Comparison of ENCODE assay signal across 15 cellular contexts in genomic region chr5:151577566-151577965, GRCh38. TPM values are rescaled to one million over a fixed set of nuclear protein-coding genes. Genes with fewer than 3 reads are reported as not detected.
DNase-seq lines count a peak whose midpoint lies in the region; TF ChIP-seq lines count a peak whose summit lies in the region.
"Had no signal": no experiment of that assay in that cellular context is flagged by ENCODE, and none has a peak within 500 bp of the region (broad histone marks: within the 10 kb centered on the region; RNA-seq: fewer than 3 reads in every experiment).

No MANE protein-coding gene starts in this region.

- H3K79me1 ChIP-seq in mesenchymal stem cell (replicated peaks; ENCODE audit: low read length, poor library complexity, severe bottlenecking): no peaks in the 10 kb centered on the region

- H3K9me3 ChIP-seq in colonic mucosa: no peaks in the 10 kb centered on the region
- H3K9me3 ChIP-seq in neural progenitor cell (ENCODE audit: low read depth): no peaks in the 10 kb centered on the region
- no peaks in the 10 kb centered on the region for H3K9me3 ChIP-seq in mesenchymal stem cell (ENCODE audit: control insufficient read depth, low read length)
- H3K9me3 ChIP-seq: body of pancreas, sigmoid colon had no signal

- H3K27me3 ChIP-seq in colonic mucosa (no peaks in the 10 kb centered on the region), neural progenitor cell (no peaks in the 10 kb centered on the region), mesenchymal stem cell (ENCODE audit: control insufficient read depth in 1 of 2, insufficient read depth in 1 of 2, low read length in 2 of 2) (peaks cover 0 to 16% of the 10 kb centered on the region in 2 experiments)
- H3K27me3 ChIP-seq: body of pancreas, sigmoid colon had no signal

- no peak overlapping the region for H3K4ac ChIP-seq in mesenchymal stem cell (ENCODE audit: low read depth in 1 of 2, low read length in 2 of 2)

- H3K4me1 ChIP-seq in colonic mucosa (no peaks in the 10 kb centered on the region), neural progenitor cell (peaks cover 11% of the 10 kb centered on the region), mesenchymal stem cell (ENCODE audit: control insufficient read depth, insufficient read depth, low read depth, low read length) (peaks cover 2% of the 10 kb centered on the region)
- H3K4me1 ChIP-seq: body of pancreas had no signal

- H3K36me3 ChIP-seq in colonic mucosa (no peaks in the 10 kb centered on the region), neural progenitor cell (no peaks in the 10 kb centered on the region), mesenchymal stem cell (ENCODE audit: control insufficient read depth in 1 of 2, insufficient read depth in 2 of 2, low read depth in 1 of 2, low read length in 2 of 2) (no peaks in the 10 kb centered on the region)
- H3K36me3 ChIP-seq: sigmoid colon had no signal

- H3K27ac Mint-ChIP-seq in neural progenitor cell: peak overlapping the region; percentile 0
- H3K27ac Mint-ChIP-seq: activated CD4-positive, alpha-beta T cell treated with anti-CD3 and anti-CD28 coated beads, Interleukin-2, amount 10 ng/mL, durations not matched to agents 7 days and 5 days had no signal

- no peak overlapping the region for H3K18ac ChIP-seq in mesenchymal stem cell (ENCODE audit: low read depth in 1 of 2, low read length in 2 of 2)

- H4K91ac ChIP-seq in mesenchymal stem cell (ENCODE audit: low read length): no peak overlapping the region

- no peak overlapping the region for H2BK15ac ChIP-seq in mesenchymal stem cell (ENCODE audit: low read depth, poor library complexity, severe bottlenecking)

- H3K9me3 Mint-ChIP-seq in neural progenitor cell: no peaks in the 10 kb centered on the region
- H3K9me3 Mint-ChIP-seq: activated CD4-positive, alpha-beta T cell treated with anti-CD3 and anti-CD28 coated beads, Interleukin-2, amount 10 ng/mL, durations not matched to agents 7 days and 5 days had no signal

- no peaks in the 10 kb centered on the region for H3K27me3 Mint-ChIP-seq in neural progenitor cell (ENCODE audit: insufficient read depth, low read depth)
- H3K27me3 Mint-ChIP-seq: activated CD4-positive, alpha-beta T cell treated with anti-CD3 and anti-CD28 coated beads, Interleukin-2, amount 10 ng/mL, durations not matched to agents 7 days and 5 days had no signal

- H4K20me1 ChIP-seq in neural progenitor cell (ENCODE audit: low read depth): no peaks in the 10 kb centered on the region

- H3K27ac ChIP-seq in colonic mucosa (no peak overlapping the region), neural progenitor cell (no peak overlapping the region), mesenchymal stem cell (ENCODE audit: low read length, poor library complexity, severe bottlenecking) (no peak overlapping the region)
- H3K27ac ChIP-seq: sigmoid colon had no signal

- no peak overlapping the region for H2BK5ac ChIP-seq in mesenchymal stem cell (ENCODE audit: low read depth, low read length, poor library complexity, severe bottlenecking)

- H4K8ac ChIP-seq in mesenchymal stem cell (ENCODE audit: low read length): no peak overlapping the region

- H2AK5ac ChIP-seq in mesenchymal stem cell (ENCODE audit: low read length, severe bottlenecking): no peak overlapping the region

- H3K36me3 Mint-ChIP-seq in neural progenitor cell: no peaks in the 10 kb centered on the region

- no peaks in the 10 kb centered on the region for H3F3A ChIP-seq in neural progenitor cell (ENCODE audit: low read depth)

- H2BK12ac ChIP-seq in mesenchymal stem cell (ENCODE audit: low read length in 2 of 2): no peak overlapping the region

- peaks cover 6% of the 10 kb centered on the region for H3K4me1 Mint-ChIP-seq in neural progenitor cell

- WGBS in mesenchymal stem cell: 72% methylated on average over 5 of the region's 5 CpGs

- H2BK120ac ChIP-seq in mesenchymal stem cell (ENCODE audit: low read depth, low read length): no peak overlapping the region

- no peaks in the 10 kb centered on the region for H3K79me2 ChIP-seq in neural progenitor cell (ENCODE audit: low read depth)

- H3K4me3 Mint-ChIP-seq in neural progenitor cell: no peak overlapping the region
- H3K4me3 Mint-ChIP-seq: activated CD4-positive, alpha-beta T cell treated with anti-CD3 and anti-CD28 coated beads, Interleukin-2, amount 10 ng/mL, durations not matched to agents 7 days and 5 days had no signal

- H3K23ac ChIP-seq in mesenchymal stem cell (ENCODE audit: low read length in 2 of 2): no peak overlapping the region

- H3K4me3 ChIP-seq in colonic mucosa: no peak overlapping the region
- H3K4me3 ChIP-seq in neural progenitor cell: no peak overlapping the region
- no peak overlapping the region for H3K4me3 ChIP-seq in mesenchymal stem cell (ENCODE audit: insufficient read depth in 1 of 2, low read depth in 1 of 2, low read length in 2 of 2)
- H3K4me3 ChIP-seq: body of pancreas, sigmoid colon had no signal

- H3K4me2 ChIP-seq in neural progenitor cell (no peak overlapping the region), mesenchymal stem cell (ENCODE audit: low read length, poor library complexity, severe bottlenecking) (no peak overlapping the region)

- H3K14ac ChIP-seq in mesenchymal stem cell (ENCODE audit: low read length in 2 of 2): no peak overlapping the region

- intact Hi-C loops in colonic mucosa (cut with DNase I): no loop called here

- no peak for TF ChIP-seq CTCF in colonic mucosa (IDR thresholded peaks at IDR 0.05)
- TF ChIP-seq CTCF in neural progenitor cell (IDR thresholded peaks at IDR 0.05): no peak

- DNase-seq in CMK (ENCODE audit: low read depth) (peak; percentile 51), NOMO-1 treated with DMSO at 0.1 percent for 48 hours (lab: John Stamatoyannopoulos, UW; ENCODE audit: unreplicated experiment) (peak; percentile 78), colonic mucosa (peak; percentile 23), neural progenitor cell (ENCODE audit: low spot score) (no peak), NCI-H1092 (lab: John Stamatoyannopoulos, UW) (no peak), mesenchymal stem cell (no peak), T-helper 9 cell (no peak), SW480 (ENCODE audit: low spot score) (no peak)
- DNase-seq: activated CD4-positive, alpha-beta T cell treated with anti-CD3 and anti-CD28 coated beads, Interleukin-2, amount 10 ng/mL, durations not matched to agents 7 days and 5 days; effector CD8-positive, alpha-beta T cell; foreskin fibroblast; GOT3; sigmoid colon had no signal

- H2AFZ ChIP-seq in neural progenitor cell (replicated peaks): no peak overlapping the region
- H2AFZ ChIP-seq in mesenchymal stem cell (ENCODE audit: low read depth, low read length): no peak overlapping the region

- H3K9ac ChIP-seq in colonic mucosa (ENCODE audit: low read depth in 2 of 2, low read length in 2 of 2): no peak overlapping the region
- no peak overlapping the region for H3K9ac ChIP-seq in neural progenitor cell
- no peak overlapping the region for H3K9ac ChIP-seq in mesenchymal stem cell (ENCODE audit: low read length)

RNA-seq across cellular contexts. Expression of gene FAT2, which starts 13.6 kb away (rescaled TPM):
- total RNA-seq in colonic mucosa (not detected), neural progenitor cell (ENCODE audit: low replicate concordance) (0.36 and 0.37 TPM in 2 replicates)
- not detected for polyA plus RNA-seq in mesenchymal stem cell (2013, experiment 1 of 2)
- not detected for polyA plus RNA-seq in mesenchymal stem cell (2013, experiment 2 of 2)
- total RNA-seq: activated CD4-positive, alpha-beta T cell treated with anti-CD3 and anti-CD28 coated beads, Interleukin-2, amount 10 ng/mL, durations not matched to agents 7 days and 5 days; body of pancreas; OCI-LY7; sigmoid colon had no signal

Comparison
In these comparisons a context has a peak if more than half of its experiments do, and no peak if none do; other contexts are left out.
1. DNase-seq: peak in CMK (single experiment), NOMO-1 treated with DMSO at 0.1 percent for 48 hours (single experiment) and colonic mucosa (single experiment); none in neural progenitor cell (single experiment), NCI-H1092 (single experiment), mesenchymal stem cell (single experiment), T-helper 9 cell (single experiment) and SW480 (single experiment).